In genomic region chr17:76561799-76562268, GRCh38 we compare ENCODE assay signal across 1 cellular context.
A peak's percentile ranks its signal among the peaks of the same experiment; 100 is the strongest.
TF ChIP-seq lines count a peak whose summit lies in the region.

No MANE protein-coding gene starts in this region.

TF ChIP-seq in SK-N-SH, 30 proteins besides CTCF, POLR2A, EP300 and RAD21 (continued from another document):
- no peak for TF ChIP-seq USF1 (IDR thresholded peaks at IDR 0.05; ENCODE audit: borderline replicate concordance, low read depth)
- TF ChIP-seq GATA2 (CRISPR knock-in tag; IDR thresholded peaks at IDR 0.05), result no peak
- peak; percentile 37; the same call in 1 of the 2 replicates for TF ChIP-seq MAX (IDR thresholded peaks at IDR 0.05; ENCODE audit: low read depth)
- TF ChIP-seq YY1 (IDR thresholded peaks at IDR 0.05; ENCODE audit: low read depth), result no peak
- no peak for TF ChIP-seq GABPA (IDR thresholded peaks at IDR 0.05; ENCODE audit: low read depth)
- peak; percentile 47; the same call in 1 of the 2 replicates for TF ChIP-seq ZBTB33 (IDR thresholded peaks at IDR 0.05; ENCODE audit: borderline replicate concordance, low read depth)
- TF ChIP-seq NFIC (IDR thresholded peaks at IDR 0.05; ENCODE audit: borderline replicate concordance), result peak; percentile 87
- no peak for TF ChIP-seq SMC3 (IDR thresholded peaks at IDR 0.05; ENCODE audit: low read depth, low read length)
- no peak for TF ChIP-seq USF2 (IDR thresholded peaks at IDR 0.05; ENCODE audit: borderline replicate concordance, low read depth, low read length)
- no peak for TF ChIP-seq FOXJ3 (CRISPR knock-in tag; IDR thresholded peaks at IDR 0.05)
- peak; percentile 78; the same call in 1 of the 2 replicates for TF ChIP-seq TEAD4 (IDR thresholded peaks at IDR 0.05; ENCODE audit: borderline replicate concordance, insufficient read depth)
- TF ChIP-seq MXI1 (IDR thresholded peaks at IDR 0.05; ENCODE audit: low read depth, low read length), result no peak
- TF ChIP-seq TCF12 (IDR thresholded peaks at IDR 0.05), result peak; percentile 82
- TF ChIP-seq PBX3 (IDR thresholded peaks at IDR 0.05), result peak; percentile 94
- no peak for TF ChIP-seq EZH2phosphoT487 (IDR thresholded peaks at IDR 0.05; ENCODE audit: borderline replicate concordance, low read depth)
- TF ChIP-seq FOSL2 (IDR thresholded peaks at IDR 0.05; ENCODE audit: borderline replicate concordance, low read depth), result peak; percentile 35; the same call in 1 of the 2 replicates
- no peak for TF ChIP-seq REST (IDR thresholded peaks at IDR 0.05; ENCODE audit: low read depth, low read length)
- TF ChIP-seq ELF1 (IDR thresholded peaks at IDR 0.05), result no peak
- TF ChIP-seq RCOR1 (IDR thresholded peaks at IDR 0.05; ENCODE audit: low read length), result no peak
- peak; percentile 51; the same call in 1 of the 2 replicates for TF ChIP-seq RXRA (IDR thresholded peaks at IDR 0.05; ENCODE audit: borderline replicate concordance, low read depth)
- no peak for TF ChIP-seq CHD2 (IDR thresholded peaks at IDR 0.05; ENCODE audit: low read length, partially characterized antibody)
- TF ChIP-seq NRF1 (IDR thresholded peaks at IDR 0.05; ENCODE audit: low read depth, low read length), result no peak
- peak; percentile 61; the same call in 1 of the 2 replicates for TF ChIP-seq JUND (IDR thresholded peaks at IDR 0.05)
- no peak for TF ChIP-seq TAF1 (IDR thresholded peaks at IDR 0.05; ENCODE audit: borderline replicate concordance, low read depth, low read length)
